In the genomic region with DNA sequence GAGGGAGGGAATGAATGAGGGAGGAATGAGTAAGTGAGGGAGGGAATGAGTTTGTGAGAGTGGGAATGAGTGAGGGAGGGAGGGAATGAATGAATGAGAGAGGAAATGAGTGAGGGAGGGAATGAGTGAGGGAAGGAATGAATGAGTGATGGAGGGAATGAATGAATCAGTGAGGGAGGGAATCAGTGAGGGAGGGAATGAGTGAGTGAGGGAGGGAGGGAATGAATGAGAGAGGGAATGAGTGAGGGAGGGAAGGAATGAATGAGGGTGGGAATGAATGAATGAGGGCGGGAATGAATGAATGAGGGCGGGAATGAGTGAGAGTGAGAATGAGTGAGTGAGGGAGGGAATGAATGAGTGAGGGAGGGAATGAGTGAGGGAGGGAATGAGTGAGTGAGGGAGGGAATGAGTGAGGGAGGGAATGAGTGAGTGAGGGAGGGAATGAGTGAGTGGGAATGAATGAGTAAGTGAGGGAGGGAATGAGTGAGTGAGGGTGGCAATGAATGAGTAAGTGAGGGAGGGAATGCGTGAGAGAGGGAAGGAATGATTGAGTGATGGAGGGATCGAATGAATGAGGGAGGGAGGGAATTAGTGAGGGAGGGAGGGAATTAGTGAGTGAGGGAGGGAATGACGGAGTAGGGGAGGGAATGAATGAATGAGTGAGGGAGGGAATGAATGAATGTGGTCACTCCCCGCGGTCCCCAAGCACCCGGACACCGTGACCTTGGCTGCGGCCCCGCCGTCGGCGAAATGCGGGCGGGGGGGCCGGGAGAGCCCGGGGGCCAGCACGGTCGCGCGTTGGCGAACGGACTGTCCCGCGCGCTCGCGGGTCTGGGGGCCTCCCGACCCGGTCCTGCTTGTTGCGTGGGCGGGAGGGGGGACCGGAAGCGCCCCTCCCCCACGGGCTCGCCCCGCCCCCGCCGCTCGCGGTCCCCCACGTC, we compare ENCODE assay signal across 8 cellular contexts.
DNase-seq lines count a peak whose midpoint lies in the region; ATAC-seq, FAIRE-seq and TF ChIP-seq lines count a peak whose summit lies in the region.

No MANE protein-coding gene starts in this region.

- peaks cover 33% of the 10 kb centered on the region for H3K36me3 ChIP-seq in DOHH2 (ENCODE audit: control insufficient read depth, low read length)
- no peaks in the 10 kb centered on the region for H3K36me3 ChIP-seq in mucosa of stomach (ENCODE audit: control insufficient read depth, insufficient read depth, low read length)

- DNase-seq in NCI-H226: peak; percentile 50
- peak in 1 of 2 donors; percentile 53 for DNase-seq in cardiac fibroblast (ENCODE audit: low read depth in 2 of 2)
- no peak for DNase-seq in D721Med (ENCODE audit: insufficient read length, low spot score)
- DNase-seq in GM20000 (ENCODE audit: low spot score): no peak
- no peak for DNase-seq in stimulated activated CD4-positive, alpha-beta T cell treated with anti-CD3 and anti-CD28 coated beads, Interleukin-15, amount 100 ng/mL, for 24 hours

- peaks cover 28% of the 10 kb centered on the region for H4K20me1 ChIP-seq in DOHH2 (ENCODE audit: control insufficient read depth, insufficient read depth, low read depth, low read length)

- peaks cover 35% of the 10 kb centered on the region for H3K79me2 ChIP-seq in DOHH2 (ENCODE audit: control insufficient read depth, low read length)

- H3K27me3 ChIP-seq in DOHH2 (ENCODE audit: control insufficient read depth, low read length) (no peaks in the 10 kb centered on the region), mucosa of stomach (ENCODE audit: control insufficient read depth, insufficient read depth, low read length) (no peaks in the 10 kb centered on the region)

- H3K9me2 ChIP-seq in DOHH2 (replicated peaks; ENCODE audit: control insufficient read depth, low read length): no peaks in the 10 kb centered on the region

- H3K9ac ChIP-seq in mucosa of stomach (ENCODE audit: low read length): peak overlapping the region; percentile 97

- TF ChIP-seq CTCF in DOHH2 (IDR thresholded peaks at IDR 0.05; ENCODE audit: low read depth, low read length, poor library complexity, severe bottlenecking): no peak
- no peak for TF ChIP-seq CTCF in cardiac fibroblast (IDR thresholded peaks at IDR 0.05; ENCODE audit: low read depth, low read length)
- no peak for TF ChIP-seq CTCF in D721Med (IDR thresholded peaks at IDR 0.05; ENCODE audit: insufficient read depth, missing control alignments)
- no peak for TF ChIP-seq CTCF in GM20000 (IDR thresholded peaks at IDR 0.05; ENCODE audit: extremely low read depth, missing control alignments)

- H3K4me1 ChIP-seq in DOHH2 (ENCODE audit: control insufficient read depth, low read length) (peaks cover 52% of the 10 kb centered on the region), mucosa of stomach (ENCODE audit: control insufficient read depth, insufficient read depth, low read length) (peaks cover 29% of the 10 kb centered on the region)

- peaks cover 9% of the 10 kb centered on the region for H3F3A ChIP-seq in DOHH2 (ENCODE audit: control insufficient read depth, insufficient read depth)

- ATAC-seq in GM21825 (IDR thresholded peaks at IDR 0.05; ENCODE audit: unreplicated experiment): peak; percentile 15

- peak overlapping the region; percentile 65 for H3K4me2 ChIP-seq in DOHH2 (ENCODE audit: low read length)

- H3K27ac ChIP-seq in DOHH2 (ENCODE audit: low read depth, low read length): peak overlapping the region; percentile 74

- H3K4me3 ChIP-seq in DOHH2 (ENCODE audit: low read length): peak overlapping the region; percentile 70
- H3K4me3 ChIP-seq in cardiac fibroblast (replicated peaks in 1 of 2; ENCODE audit: low read depth in 2 of 2, low read length in 2 of 2): peak overlapping the region; percentile 55 to 74
- no peak overlapping the region for H3K4me3 ChIP-seq in mucosa of stomach (ENCODE audit: low read length)

- no peak for FAIRE-seq in D721Med (lab: Jason Lieb, UNC)

- H3K9me3 ChIP-seq in DOHH2 (ENCODE audit: control insufficient read depth, insufficient read depth, low read length) (no peaks in the 10 kb centered on the region; the same call in 1 of the 2 replicates), mucosa of stomach (ENCODE audit: control insufficient read depth, low read length) (no peaks in the 10 kb centered on the region)
